In the genomic region with DNA sequence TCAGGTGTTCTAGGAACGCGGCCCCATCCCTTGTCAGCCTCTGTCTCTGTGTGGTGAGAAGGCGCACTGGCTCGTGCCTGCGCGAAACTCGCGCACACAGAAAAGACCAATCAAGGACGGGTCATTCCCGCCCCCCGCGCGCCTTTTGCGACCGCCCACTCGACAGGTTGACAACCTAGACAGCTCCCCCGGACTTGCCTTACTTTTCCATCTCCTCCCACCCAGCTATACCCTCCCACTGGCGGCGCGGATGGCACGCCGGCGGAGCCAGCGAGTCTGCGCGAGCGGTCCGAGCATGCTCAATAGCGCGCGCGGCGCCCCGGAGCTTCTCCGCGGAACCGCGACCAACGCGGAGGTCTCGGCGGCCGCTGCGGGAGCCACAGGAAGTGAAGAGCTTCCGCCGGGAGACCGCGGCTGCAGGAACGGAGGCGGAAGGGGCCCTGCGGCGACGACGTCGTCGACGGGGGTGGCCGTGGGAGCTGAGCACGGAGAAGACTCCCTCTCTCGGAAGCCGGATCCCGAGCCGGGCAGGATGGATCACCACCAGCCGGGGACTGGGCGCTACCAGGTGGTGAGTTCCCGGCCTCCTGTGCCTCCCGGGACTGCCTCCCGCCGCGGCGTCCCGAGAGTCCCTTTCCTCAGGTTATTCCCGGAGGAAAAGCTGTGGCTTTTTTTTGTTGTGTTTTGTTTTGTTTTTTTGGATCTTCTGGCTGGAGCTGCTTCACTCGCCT, we compare ENCODE assay signal across 8 cellular contexts. TPM values are rescaled to one million over a fixed set of nuclear protein-coding genes. Genes with fewer than 3 reads are reported as not detected.
DNase-seq lines count a peak whose midpoint lies in the region; ATAC-seq and TF ChIP-seq lines count a peak whose summit lies in the region.

Gene NDFIP2 (plus strand): TSS at position 202 of the 731 bp plus-strand sequence. CDS start 49 bp downstream, at position 251.

- no peaks in the 10 kb centered on the region for H3K9me3 Mint-ChIP-seq in activated T-helper 17 cell treated with anti-CD3 and anti-CD28 coated beads, Interleukin-2, amount 50 U/mL, for 72 hours
- no peaks in the 10 kb centered on the region for H3K9me3 Mint-ChIP-seq in naive thymus-derived CD8-positive, alpha-beta T cell

- TF ChIP-seq CTCF in fibroblast of mammary gland (conservative IDR thresholded peaks at IDR 0.05; ENCODE audit: control insufficient read depth, insufficient read depth, low read depth, low read length) = no peak

- no peaks in the 10 kb centered on the region for H3K36me3 ChIP-seq in Karpas-422 (ENCODE audit: insufficient read depth, low read length)

- peak; percentile 72 for DNase-seq in DMS79 treated with DMSO at 0.1 percent for 48 hours (lab: John Stamatoyannopoulos, UW)
- peak; percentile 93 for DNase-seq in Karpas-422
- peak; percentile 82 for DNase-seq in RPMI8226
- DNase-seq in fibroblast of mammary gland (ENCODE audit: low read depth) = peak; percentile 69
- DNase-seq in naive thymus-derived CD8-positive, alpha-beta T cell = peak; percentile 65 to 84 (median 79)
- DNase-seq in stimulated activated naive CD4-positive, alpha-beta T cell (lab: John Stamatoyannopoulos, UW) = peak; percentile 70 to 80 (median 74)

- H3K4me2 ChIP-seq in Karpas-422 (ENCODE audit: low read depth, low read length, poor library complexity, severe bottlenecking) = peak within 1 kb of the TSS; percentile 100

- no peaks in the 10 kb centered on the region for H3K9me3 ChIP-seq in Karpas-422 (ENCODE audit: low read length)

- no peaks in the 10 kb centered on the region for H3K9me2 ChIP-seq in Karpas-422 (replicated peaks; ENCODE audit: insufficient read depth, low read length)

- H4K20me1 ChIP-seq in Karpas-422 (ENCODE audit: insufficient read depth, low read depth, low read length) = 0 out of 2 replicates have a peak, but pooled peaks cover 13% of the 10 kb centered on the region

- no peaks in the 10 kb centered on the region for H3K27me3 Mint-ChIP-seq in activated T-helper 17 cell treated with anti-CD3 and anti-CD28 coated beads, Interleukin-2, amount 50 U/mL, for 72 hours
- peaks cover 0 to 27% (median 8%) of the 10 kb centered on the region in 5 donors for H3K27me3 Mint-ChIP-seq in naive thymus-derived CD8-positive, alpha-beta T cell

- peak within 1 kb of the TSS; percentile 92 for H3K4me3 ChIP-seq in Karpas-422 (ENCODE audit: low read length)
- H3K4me3 ChIP-seq in fibroblast of mammary gland (ENCODE audit: control insufficient read depth, low read depth, low read length) = peak within 1 kb of the TSS; percentile 88

- POLR2A ChIA-PET in naive thymus-derived CD8-positive, alpha-beta T cell (lab: Charles Lee) = interaction anchor here (0.6 to 1.2 kb wide), 3 partner anchors 10 to 75 kb away, joined by 3 read pairs; partner anchors contain the start of gene RBM26

- peaks cover 8% of the 10 kb centered on the region; the same call in 1 of the 2 replicates for H3K79me2 ChIP-seq in Karpas-422 (ENCODE audit: low read length)

- H3K27ac ChIP-seq in Karpas-422 (ENCODE audit: low read length) = no peak within 1 kb of the TSS

- H3K9ac ChIP-seq in Karpas-422 (ENCODE audit: low read length) = peak within 1 kb of the TSS; percentile 89

- no peaks in the 10 kb centered on the region for H3K27me3 ChIP-seq in Karpas-422 (ENCODE audit: low read length)

- H3K4me3 Mint-ChIP-seq in activated T-helper 17 cell treated with anti-CD3 and anti-CD28 coated beads, Interleukin-2, amount 50 U/mL, for 72 hours = peak within 1 kb of the TSS; percentile 83
- H3K4me3 Mint-ChIP-seq in naive thymus-derived CD8-positive, alpha-beta T cell = peak within 1 kb of the TSS; percentile 86 to 97 (median 90)

- H2AFZ ChIP-seq in Karpas-422 (ENCODE audit: low read length) = peak within 1 kb of the TSS; percentile 99

- peak within 1 kb of the TSS; percentile 97 for H3K27ac Mint-ChIP-seq in activated T-helper 17 cell treated with anti-CD3 and anti-CD28 coated beads, Interleukin-2, amount 50 U/mL, for 72 hours
- peak within 1 kb of the TSS; percentile 29 to 93 (median 86) for H3K27ac Mint-ChIP-seq in naive thymus-derived CD8-positive, alpha-beta T cell

- peaks cover 51% of the 10 kb centered on the region for H3K36me3 Mint-ChIP-seq in activated T-helper 17 cell treated with anti-CD3 and anti-CD28 coated beads, Interleukin-2, amount 50 U/mL, for 72 hours (ENCODE audit: low read depth)
- peaks cover 0 to 3% (median 0%) of the 10 kb centered on the region in 3 donors for H3K36me3 Mint-ChIP-seq in naive thymus-derived CD8-positive, alpha-beta T cell

- peaks cover 22% of the 10 kb centered on the region for H3K4me1 ChIP-seq in Karpas-422 (ENCODE audit: low read length)

- peaks cover 35% of the 10 kb centered on the region for H3K4me1 Mint-ChIP-seq in activated T-helper 17 cell treated with anti-CD3 and anti-CD28 coated beads, Interleukin-2, amount 50 U/mL, for 72 hours
- H3K4me1 Mint-ChIP-seq in naive thymus-derived CD8-positive, alpha-beta T cell = peaks cover 11 to 44% (median 34%) of the 10 kb centered on the region in 4 donors

- peak; percentile 86 for ATAC-seq in GM21786 (IDR thresholded peaks at IDR 0.05; ENCODE audit: unreplicated experiment)
- peak; percentile 65 for ATAC-seq in activated T-helper 17 cell treated with anti-CD3 and anti-CD28 coated beads, Interleukin-2, amount 50 U/mL, for 72 hours (replicated peaks)
- peak; percentile 85 to 86 for ATAC-seq in naive thymus-derived CD8-positive, alpha-beta T cell

RNA-seq across cellular contexts. Expression of gene NDFIP2, which starts in this region (rescaled TPM):
- total RNA-seq in Karpas-422 (2014; rRNA removed; shearing (Covaris generic); ENCODE audit: low replicate concordance) = 11.2 and 30.2 TPM in 2 replicates
- 100 to 1,000 TPM in 1 of 2 donors, 10 to 100 TPM in 1; 80.6 to 129 TPM for total RNA-seq in activated T-helper 17 cell treated with anti-CD3 and anti-CD28 coated beads, Interleukin-2, amount 50 U/mL, for 72 hours
- total RNA-seq in naive thymus-derived CD8-positive, alpha-beta T cell = 1 to 10 TPM in 1 of 2 experiments, under 1 TPM in 1; 0.78 to 1.9 TPM
- polyA plus RNA-seq in naive thymus-derived CD8-positive, alpha-beta T cell = 1 to 10 TPM in 2 of 3 donors, under 1 TPM in 1; 0.57 to 3.1 (median 2.3) TPM
